Comparison of ENCODE assay signal across 24 cellular contexts in the genomic region with DNA sequence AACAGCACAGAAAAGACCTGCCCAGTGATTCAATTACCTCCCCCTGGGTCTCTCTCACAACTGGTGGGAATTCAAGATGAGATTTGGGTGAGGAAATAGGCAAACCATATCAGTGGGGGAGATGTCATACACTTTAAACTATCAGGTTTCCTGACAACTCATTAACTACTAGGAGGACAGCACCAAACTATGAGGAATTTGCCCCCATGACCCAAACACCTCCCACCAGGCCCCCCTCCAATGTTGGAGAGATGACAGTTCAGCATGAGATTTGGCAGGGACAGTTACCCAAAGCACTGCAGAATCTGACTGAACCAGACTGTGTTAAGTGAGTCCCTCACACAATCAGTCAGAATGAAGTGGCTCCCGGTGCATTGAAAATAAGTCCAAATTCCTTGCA.
"Had no signal": no experiment of that assay in that cellular context is flagged by ENCODE, and none has a peak within 500 bp of the region (broad histone marks: within the 10 kb centered on the region; RNA-seq: fewer than 3 reads in every experiment).

No MANE protein-coding gene starts in this region.

- H3K9me3 ChIP-seq: gastrocnemius medialis, lower lobe of right lung, prostate gland, right atrium auricular region, stomach, tibial artery, upper lobe of left lung had no signal

- H3K36me3 ChIP-seq: gastrocnemius medialis, lower lobe of right lung, prostate gland, right atrium auricular region, stomach, tibial artery, upper lobe of left lung had no signal

- H3K4me3 Mint-ChIP-seq: natural killer cell had no signal

- H3K27me3 ChIP-seq: dorsolateral prefrontal cortex, right atrium auricular region, stomach, tibial artery, upper lobe of left lung had no signal

- DNase-seq: dorsolateral prefrontal cortex; effector CD4-positive, alpha-beta T cell; foreskin fibroblast; gastrocnemius medialis; kidney; left cardiac atrium; left ventricle myocardium superior; lower lobe of right lung; natural killer cell; nucleus accumbens; stimulated activated CD4-positive, alpha-beta T cell treated with anti-CD3 and anti-CD28 coated beads, Interleukin-12 subunit alpha, Interleukin-12 subunit beta, amount 100 ng/mL, for 4 hours; stimulated activated CD4-positive, alpha-beta T cell treated with anti-CD3 and anti-CD28 coated beads, Interleukin-1b, Interleukin-23, amount 100 ng/mL, for 48 hours; stimulated activated CD4-positive, alpha-beta T cell treated with anti-CD3 and anti-CD28 coated beads, Interleukin-4, amount 100 ng/mL, for 1 hour; stimulated activated CD8-positive, alpha-beta memory T cell treated with anti-CD3 and anti-CD28 coated beads, Interleukin-4, amount 100 ng/mL, for 48 hours; stimulated activated naive CD4-positive, alpha-beta T cell; stomach; tibial artery; upper lobe of left lung had no signal

- H3K4me3 ChIP-seq: dorsolateral prefrontal cortex, gastrocnemius medialis, lower lobe of right lung, prostate gland, right atrium auricular region, smooth muscle cell, stomach, tibial artery, upper lobe of left lung had no signal

- H3K4me2 ChIP-seq: smooth muscle cell had no signal

- H3K36me3 Mint-ChIP-seq: natural killer cell had no signal

- H3K4me1 Mint-ChIP-seq: natural killer cell had no signal

- H3K9me3 Mint-ChIP-seq: natural killer cell had no signal

- ATAC-seq: esophagus mucosa, gastrocnemius medialis, left ventricle myocardium superior, lower lobe of right lung, natural killer cell, sciatic nerve had no signal

- H3K4me1 ChIP-seq: gastrocnemius medialis, lower lobe of right lung, stomach had no signal

- H3K27ac ChIP-seq: epithelial cell of prostate, gastrocnemius medialis, lower lobe of right lung, prostate gland, right atrium auricular region, stomach, tibial artery, upper lobe of left lung had no signal

- H3K27ac Mint-ChIP-seq: natural killer cell had no signal
